14 cellular contexts compared by ENCODE assay signal in the genomic region with DNA sequence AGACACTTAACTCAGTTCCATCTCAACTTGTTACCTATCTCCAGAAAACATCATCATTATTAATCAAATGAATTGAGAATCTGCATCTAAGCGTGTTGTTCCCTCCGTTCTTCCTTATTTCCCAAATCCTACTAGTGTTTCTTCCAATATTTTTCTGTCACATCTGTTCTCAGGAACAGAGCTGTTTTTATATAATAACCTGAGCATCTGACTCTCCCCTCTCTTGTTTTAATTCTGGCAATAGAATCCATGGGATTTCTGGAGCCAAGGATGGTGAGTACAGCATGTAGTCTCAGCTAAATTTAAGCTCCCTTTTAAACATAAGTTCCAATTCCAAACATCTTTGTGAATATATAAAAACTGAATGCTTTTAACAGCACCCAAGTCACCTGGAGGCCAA.
DNase-seq lines count a peak whose midpoint lies in the region; ATAC-seq lines count a peak whose summit lies in the region.
"Had no signal": no experiment of that assay in that cellular context is flagged by ENCODE, and none has a peak within 500 bp of the region (broad histone marks: within the 10 kb centered on the region; RNA-seq: fewer than 3 reads in every experiment).

No MANE protein-coding gene starts in this region.

- no peak for ATAC-seq in HG02571 (IDR thresholded peaks at IDR 0.05; ENCODE audit: unreplicated experiment)
- ATAC-seq: CD8-positive, alpha-beta T cell had no signal

- DNase-seq in NCI-H2171 treated with DMSO at 0.1 percent for 48 hours (lab: John Stamatoyannopoulos, UW) (peak; percentile 2), NCI-H2171 (lab: John Stamatoyannopoulos, UW) (no peak), middle frontal gyrus (ENCODE audit: extremely low spot score, low spot score) (peak; percentile 29), superior temporal gyrus (ENCODE audit: extremely low spot score) (peak; percentile 65), glomerular visceral epithelial cell (ENCODE audit: extremely low spot score) (no peak), SK-N-DZ (ENCODE audit: low spot score) (no peak)
- DNase-seq: CD4-positive, CD25-positive, alpha-beta regulatory T cell; CD8-positive, alpha-beta T cell; DMS53; DMS79 treated with DMSO at 0.1 percent for 48 hours; GF-D8; H7; HCEC 1CT had no signal

Comparison
In these comparisons a context has a peak if more than half of its experiments do, and no peak if none do; other contexts are left out.
1. DNase-seq: peak in NCI-H2171 treated with DMSO at 0.1 percent for 48 hours (single experiment), middle frontal gyrus (single experiment) and superior temporal gyrus (single experiment); none in NCI-H2171 (single experiment), glomerular visceral epithelial cell (single experiment) and SK-N-DZ (single experiment).